Comparison of ENCODE assay signal across 28 cellular contexts in the genomic region with DNA sequence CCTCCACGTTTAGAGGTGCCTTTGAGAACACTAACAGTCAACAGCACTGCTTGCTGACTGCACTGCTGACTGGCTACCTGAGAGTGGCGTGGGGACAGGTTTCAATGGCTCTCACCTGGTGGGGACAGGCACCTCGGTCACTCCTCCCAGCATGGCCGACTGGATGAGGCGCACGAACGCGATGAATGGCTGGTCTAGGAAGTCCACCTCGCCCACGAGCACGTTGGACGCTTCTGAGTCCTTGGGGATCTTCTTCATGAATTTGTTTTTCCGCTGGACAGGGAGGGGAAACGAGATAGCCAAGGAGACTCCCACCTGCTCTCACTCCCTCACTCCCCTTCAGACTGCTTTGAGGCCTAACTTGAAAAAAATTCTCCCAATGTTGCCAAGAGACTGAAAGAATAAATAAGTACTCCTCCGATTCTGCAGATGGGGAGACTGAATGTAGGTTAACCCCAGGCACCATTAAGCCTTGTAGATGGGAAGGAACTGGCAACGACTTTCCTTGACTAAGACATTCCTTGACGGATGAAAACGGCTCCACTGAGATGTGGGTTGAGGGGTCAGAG.
"Had no signal": no experiment of that assay in that cellular context is flagged by ENCODE, and none has a peak within 500 bp of the region (broad histone marks: within the 10 kb centered on the region; RNA-seq: fewer than 3 reads in every experiment).

No MANE protein-coding gene starts in this region.

- DNase-seq: cerebellar nuclear complex; dorsolateral prefrontal cortex; effector CD4-positive, alpha-beta T cell; endodermal cell; foreskin fibroblast; heart left ventricle; kidney; left lung; mesendoderm; natural killer cell; nucleus accumbens; ovary; posterior cingulate gyrus; psoas muscle; right cardiac atrium; sigmoid colon; stimulated activated CD4-positive, alpha-beta T cell treated with anti-CD3 and anti-CD28 coated beads, Interleukin-2, amount 100 ng/mL, for 24 hours; stimulated activated CD4-positive, alpha-beta T cell treated with anti-CD3 and anti-CD28 coated beads, Interleukin-4, amount 100 ng/mL, for 24 hours; stimulated activated naive CD4-positive, alpha-beta T cell treated with Interleukin-2 at 50 U/mL for 16 hours; substantia nigra; upper lobe of right lung; uterus had no signal

- H3K27ac Mint-ChIP-seq: endodermal cell; natural killer cell; stimulated activated effector memory CD8-positive, alpha-beta T cell treated with anti-CD3 and anti-CD28 coated beads, Interleukin-12 subunit alpha, Interleukin-12 subunit beta, amount 100 ng/mL, for 72 hours had no signal

- H3K4me2 ChIP-seq: hepatocyte had no signal

- H3K36me3 ChIP-seq: heart left ventricle, left lung, ovary, thoracic aorta, upper lobe of right lung, uterus had no signal

- H3K27me3 ChIP-seq: dorsolateral prefrontal cortex, gastroesophageal sphincter, heart left ventricle, hepatocyte, left lung, ovary, sigmoid colon, tibial nerve, upper lobe of right lung, uterus had no signal

- H3K4me1 Mint-ChIP-seq: natural killer cell; stimulated activated effector memory CD8-positive, alpha-beta T cell treated with anti-CD3 and anti-CD28 coated beads, Interleukin-12 subunit alpha, Interleukin-12 subunit beta, amount 100 ng/mL, for 72 hours had no signal

- H3K9me3 ChIP-seq: gastroesophageal sphincter, heart left ventricle, left lung, ovary, psoas muscle, sigmoid colon, thoracic aorta, tibial nerve, upper lobe of right lung, uterus had no signal

- FAIRE-seq: kidney had no signal

- H3K4me3 ChIP-seq: dorsolateral prefrontal cortex, gastroesophageal sphincter, heart left ventricle, hepatocyte, left lung, ovary, psoas muscle, sigmoid colon, thoracic aorta, tibial nerve, upper lobe of right lung, uterus had no signal

- H3K9me3 Mint-ChIP-seq: endodermal cell; natural killer cell; stimulated activated effector memory CD8-positive, alpha-beta T cell treated with anti-CD3 and anti-CD28 coated beads, Interleukin-12 subunit alpha, Interleukin-12 subunit beta, amount 100 ng/mL, for 72 hours had no signal

- H3K4me3 Mint-ChIP-seq: endodermal cell; natural killer cell; stimulated activated effector memory CD8-positive, alpha-beta T cell treated with anti-CD3 and anti-CD28 coated beads, Interleukin-12 subunit alpha, Interleukin-12 subunit beta, amount 100 ng/mL, for 72 hours had no signal

- H3K4me1 ChIP-seq: gastroesophageal sphincter, left lung, psoas muscle, sigmoid colon, upper lobe of right lung, uterus had no signal

- H3K27ac ChIP-seq: dorsolateral prefrontal cortex, epithelial cell of prostate, gastroesophageal sphincter, heart left ventricle, hepatocyte, left lung, ovary, psoas muscle, sigmoid colon, thoracic aorta, tibial nerve, upper lobe of right lung, uterus had no signal

- H2AFZ ChIP-seq: hepatocyte had no signal

- H3K79me2 ChIP-seq: hepatocyte had no signal

- H3K36me3 Mint-ChIP-seq: natural killer cell; stimulated activated effector memory CD8-positive, alpha-beta T cell treated with anti-CD3 and anti-CD28 coated beads, Interleukin-12 subunit alpha, Interleukin-12 subunit beta, amount 100 ng/mL, for 72 hours had no signal
